In genomic region chr10:113625461-113626186, GRCh38 we compare ENCODE assay signal across 36 cellular contexts. TPM values are rescaled to one million over a fixed set of nuclear protein-coding genes. Genes with fewer than 3 reads are reported as not detected.
"Had no signal": no experiment of that assay in that cellular context is flagged by ENCODE, and none has a peak within 500 bp of the region (broad histone marks: within the 10 kb centered on the region; RNA-seq: fewer than 3 reads in every experiment).

No MANE protein-coding gene starts in this region.

- H3K36me3 ChIP-seq: breast epithelium, esophagus squamous epithelium, ovary, stomach, thyroid gland, upper lobe of left lung, vagina had no signal

- H3K27me3 ChIP-seq: ovary, thyroid gland, upper lobe of left lung, vagina had no signal

- FAIRE-seq: endometrium, kidney had no signal

- ATAC-seq: activated CD8-positive, alpha-beta memory T cell treated with anti-CD3 and anti-CD28 coated beads, Interleukin-2, amount 10 ng/mL, durations not matched to agents 7 days and 5 days; activated CD8-positive, alpha-beta T cell treated with anti-CD3 and anti-CD28 coated beads, Interleukin-2, amount 10 ng/mL, durations not matched to agents 7 days and 5 days; activated naive CD4-positive, alpha-beta T cell treated with anti-CD3 and anti-CD28 coated beads, Interleukin-2, amount 50 U/mL, for 72 hours; left lobe of liver; SK-N-SH treated with all-trans-retinoic acid at 6 μM for 48 hours; stimulated activated naive B cell treated with anti-CD40 and anti-IgM and Interleukin-4, amounts not matched to agents 10 μg/mL and 1 μg/mL and 100 μg/mL, for 72 hours; T-helper 17 cell; WTC11 had no signal

- H3K9me3 ChIP-seq: breast epithelium, esophagus squamous epithelium, ovary, stomach, thyroid gland, upper lobe of left lung, vagina had no signal

- DNase-seq: activated CD4-positive, alpha-beta T cell treated with anti-CD3 and anti-CD28 coated beads for 1 hour; activated CD4-positive, alpha-beta T cell treated with anti-CD3 and anti-CD28 coated beads, Interleukin-2, amount 50 U/mL, for 1 hour; activated CD8-positive, alpha-beta memory T cell treated with anti-CD3 and anti-CD28 coated beads, Interleukin-2, amount 10 ng/mL, durations not matched to agents 7 days and 5 days; activated CD8-positive, alpha-beta T cell treated with anti-CD3 and anti-CD28 coated beads, Interleukin-2, amount 10 ng/mL, durations not matched to agents 7 days and 5 days; activated naive CD4-positive, alpha-beta T cell; activated T-cell treated with anti-CD3 and anti-CD28 coated beads, Interleukin-2, amount 50 U/mL, for 48 hours; dermis blood vessel endothelial cell; effector CD4-positive, alpha-beta T cell; esophagus squamous epithelium; foreskin melanocyte; glutamatergic neuron; hypothalamus; immature natural killer cell; kidney; ovary; stimulated activated CD4-positive, alpha-beta T cell treated with anti-CD3 and anti-CD28 coated beads, Interleukin-4, amount 100 ng/mL, for 4 hours; stimulated activated CD8-positive, alpha-beta memory T cell treated with anti-CD3 and anti-CD28 coated beads, Interleukin-4, amount 100 ng/mL, for 48 hours; stimulated activated naive B cell treated with anti-CD40 and anti-IgM and Interleukin-4, amounts not matched to agents 10 μg/mL and 1 μg/mL and 100 μg/mL, for 72 hours; stomach; T-helper 17 cell; T1000; thyroid gland; upper lobe of left lung had no signal

- H3K27ac ChIP-seq: breast epithelium, epithelial cell of prostate, esophagus squamous epithelium, ovary, skin epidermis, stomach, thyroid gland, upper lobe of left lung, vagina had no signal

- H3K4me1 ChIP-seq: breast epithelium, esophagus squamous epithelium, upper lobe of left lung, vagina had no signal

- H3K4me3 ChIP-seq: breast epithelium, esophagus squamous epithelium, lung, ovary, skin epidermis, stomach, thyroid gland, upper lobe of left lung, vagina had no signal

RNA-seq across cellular contexts. Expression of gene NRAP, which starts 38.2 kb away (rescaled TPM):
- total RNA-seq: activated CD8-positive, alpha-beta memory T cell treated with anti-CD3 and anti-CD28 coated beads, Interleukin-2, amount 10 ng/mL, durations not matched to agents 7 days and 5 days; activated CD8-positive, alpha-beta T cell treated with anti-CD3 and anti-CD28 coated beads, Interleukin-2, amount 10 ng/mL, durations not matched to agents 7 days and 5 days; activated naive CD4-positive, alpha-beta T cell treated with anti-CD3 and anti-CD28 coated beads, Interleukin-2, amount 50 U/mL, for 72 hours; activated T-helper 2 cell treated with anti-CD3 and anti-CD28 coated beads, Interferon-gamma antibody, Interleukin-2, Interleukin-4, amounts not matched to agents 10 μg/mL and 5 μg/mL and 100 μg/mL, durations not matched to agents 14 hours and 24 hours and 36 hours; breast epithelium; dermis blood vessel endothelial cell; kidney; lung; mononuclear cell; progenitor cell of endocrine pancreas; T-helper 17 cell; thyroid gland; vagina; WTC11 had no signal
- polyA plus RNA-seq: immature natural killer cell had no signal
